Comparison of ENCODE assay signal across 12 cellular contexts in the genomic region with DNA sequence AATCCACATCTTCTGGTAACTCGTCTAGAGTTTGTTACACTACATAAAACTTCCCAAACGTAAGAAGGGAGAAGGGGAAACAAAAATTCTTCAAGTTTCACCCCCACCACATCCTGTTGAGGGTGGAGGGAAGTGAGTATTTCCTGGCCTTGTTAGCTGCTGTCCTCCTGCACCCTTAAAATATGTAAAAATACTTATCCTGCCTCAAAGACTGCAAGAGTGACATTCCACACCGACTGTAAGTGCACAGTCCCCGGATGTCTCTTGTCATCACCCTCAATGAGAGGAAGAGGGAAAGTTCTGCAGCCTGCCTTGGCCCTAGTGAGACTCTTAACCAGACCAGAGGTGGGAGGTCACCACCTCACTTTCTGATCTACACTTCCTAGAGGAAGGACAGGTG. TPM values are rescaled to one million over a fixed set of nuclear protein-coding genes. Genes with fewer than 3 reads are reported as not detected.
DNase-seq lines count a peak whose midpoint lies in the region; ATAC-seq and FAIRE-seq lines count a peak whose summit lies in the region.
"Had no signal": no experiment of that assay in that cellular context is flagged by ENCODE, and none has a peak within 500 bp of the region (broad histone marks: within the 10 kb centered on the region; RNA-seq: fewer than 3 reads in every experiment).

No MANE protein-coding gene starts in this region.

- DNase-seq in GM19239 (ENCODE audit: insufficient read length, low spot score): no peak
- DNase-seq in T-helper 17 cell: no peak
- peak in 1 of 3 donors; percentile 5 for DNase-seq in immature natural killer cell
- DNase-seq in NCI-H1436 (lab: John Stamatoyannopoulos, UW): no peak
- no peak for DNase-seq in NCI-H1092 (lab: John Stamatoyannopoulos, UW)
- DNase-seq in MG63: no peak
- DNase-seq in ureter (ENCODE audit: low spot score): no peak
- DNase-seq: NCI-H2081 had no signal

- peak overlapping the region; percentile 16; the same call in 1 of the 2 replicates for H3K27ac ChIP-seq in BLaER1
- H3K27ac ChIP-seq: ascending aorta, epithelial cell of prostate, Peyer's patch had no signal

- peak overlapping the region; percentile 99 for H3K4me2 ChIP-seq in BLaER1

- FAIRE-seq in GM19239 (lab: Jason Lieb, UNC): peak; percentile 52

- peaks cover 54% of the 10 kb centered on the region for H4K20me1 ChIP-seq in BLaER1

- 0 out of 2 replicates have a peak overlapping the region, but pooled peaks have one; percentile 6 for H3K4me3 ChIP-seq in BLaER1
- H3K4me3 ChIP-seq in MG63: no peak overlapping the region
- H3K4me3 ChIP-seq: ascending aorta, Peyer's patch had no signal

- H3K9me3 Mint-ChIP-seq in immature natural killer cell: peaks cover 0 to 1% (median 0%) of the 10 kb centered on the region in 6 donors

- ATAC-seq in T-helper 17 cell: peak; percentile 26

- H3K4me1 ChIP-seq in BLaER1: peaks cover 85% of the 10 kb centered on the region

- H3K27me3 Mint-ChIP-seq in T-helper 17 cell: peaks cover 10% of the 10 kb centered on the region
- peaks cover 7 to 19% (median 16%) of the 10 kb centered on the region in 3 donors for H3K27me3 Mint-ChIP-seq in immature natural killer cell (ENCODE audit: low read depth in 3 of 3)

- peak overlapping the region; percentile 27; the same call in 1 of the 2 replicates for H3K9ac ChIP-seq in BLaER1

- H3K36me3 Mint-ChIP-seq in T-helper 17 cell (ENCODE audit: low read depth) (no peaks in the 10 kb centered on the region), immature natural killer cell (no peaks in the 10 kb centered on the region)

- H3K27me3 ChIP-seq in BLaER1 (peaks cover 8% of the 10 kb centered on the region; the same call in 1 of the 2 replicates), MG63 (no peaks in the 10 kb centered on the region)

- H3K4me1 Mint-ChIP-seq in T-helper 17 cell (peaks cover 56% of the 10 kb centered on the region), immature natural killer cell (peaks cover 45 to 58% of the 10 kb centered on the region in 2 donors)

- H3K9me3 ChIP-seq in BLaER1 (no peaks in the 10 kb centered on the region), T-helper 17 cell (ENCODE audit: control insufficient read depth, low read length, poor library complexity, severe bottlenecking) (no peaks in the 10 kb centered on the region), MG63 (no peaks in the 10 kb centered on the region)
- H3K9me3 ChIP-seq: ascending aorta, Peyer's patch had no signal

- H3K27ac Mint-ChIP-seq in T-helper 17 cell (peak overlapping the region; percentile 93), immature natural killer cell (peak overlapping the region in 4 of 6 donors; percentile 27 to 77 (median 52))

- H3K36me3 ChIP-seq in BLaER1 (no peaks in the 10 kb centered on the region), MG63 (no peaks in the 10 kb centered on the region)
- H3K36me3 ChIP-seq: ascending aorta, Peyer's patch had no signal

- H3K4me3 Mint-ChIP-seq in T-helper 17 cell: peak overlapping the region; percentile 79
- H3K4me3 Mint-ChIP-seq in immature natural killer cell: peak overlapping the region; percentile 66 to 82 (median 78)

RNA-seq across cellular contexts. Expression of gene TMEM121B, which starts 3.3 kb away (rescaled TPM):
- total RNA-seq in T-helper 17 cell (under 1 TPM in 1 of 2 donors, not detected in 1; 0.20 TPM), ureter (0.18 TPM)
- polyA plus RNA-seq in immature natural killer cell: not detected
- total RNA-seq in MG63 (2014; rRNA removed; shearing (Covaris generic); ENCODE audit: low replicate concordance): not detected in 2 replicates

RNA-seq across cellular contexts. Expression of gene IL17RA, which starts 33.1 kb away (rescaled TPM):
- total RNA-seq in T-helper 17 cell (10 to 100 TPM; 26.2 to 31.0 TPM), ureter (15.4 TPM)
- polyA plus RNA-seq in immature natural killer cell: 10 to 100 TPM; 12.8 to 21.0 (median 14.6) TPM
- 3.8 and 4.0 TPM in 2 replicates for total RNA-seq in MG63 (2014; rRNA removed; shearing (Covaris generic); ENCODE audit: low replicate concordance)

RNA-seq across cellular contexts. Expression of gene HDHD5, which starts 41.2 kb away (rescaled TPM):
- total RNA-seq in T-helper 17 cell: 10 to 100 TPM; 16.7 to 17.4 TPM
- 10 to 100 TPM; 47.0 to 67.7 (median 47.3) TPM for polyA plus RNA-seq in immature natural killer cell
- 88.1 and 148 TPM in 2 replicates for total RNA-seq in MG63 (2014; rRNA removed; shearing (Covaris generic); ENCODE audit: low replicate concordance)
- 30.2 TPM for total RNA-seq in ureter
